Comparison of ENCODE assay signal across 25 cellular contexts in genomic region chr17:80379348-80379747, GRCh38.
"Had no signal": no experiment of that assay in that cellular context is flagged by ENCODE, and none has a peak within 500 bp of the region (broad histone marks: within the 10 kb centered on the region; RNA-seq: fewer than 3 reads in every experiment).

No MANE protein-coding gene starts in this region.

- H3K27me3 Mint-ChIP-seq: activated B cell treated with CpG ODN at 0.5 μM for 24 hours; activated CD4-positive, alpha-beta T cell treated with anti-CD3 and anti-CD28 coated beads for 36 hours; activated CD8-positive, alpha-beta memory T cell treated with anti-CD3 and anti-CD28 coated beads, Interleukin-2, amount 10 ng/mL, durations not matched to agents 7 days and 5 days; activated CD8-positive, alpha-beta T cell treated with anti-CD3 and anti-CD28 coated beads for 36 hours; brain; T-helper 17 cell had no signal

- H3K4me1 Mint-ChIP-seq: activated B cell treated with CpG ODN at 0.5 μM for 24 hours; activated CD4-positive, alpha-beta T cell treated with anti-CD3 and anti-CD28 coated beads for 36 hours had no signal

- H3K9me3 Mint-ChIP-seq: activated B cell treated with CpG ODN at 0.5 μM for 24 hours; activated CD8-positive, alpha-beta T cell treated with anti-CD3 and anti-CD28 coated beads for 36 hours; activated naive CD4-positive, alpha-beta T cell treated with anti-CD3 and anti-CD28 coated beads for 36 hours; activated T-helper 2 cell treated with anti-CD3 and anti-CD28 coated beads, Interferon-gamma antibody, Interleukin-2, Interleukin-4, amounts not matched to agents 10 μg/mL and 5 μg/mL and 100 μg/mL, durations not matched to agents 14 hours and 24 hours and 36 hours; brain; nephron had no signal

- DNase-seq: activated B cell treated with CpG ODN at 0.5 μM for 24 hours; activated CD4-positive, alpha-beta T cell treated with anti-CD3 and anti-CD28 coated beads for 36 hours; activated CD8-positive, alpha-beta memory T cell treated with anti-CD3 and anti-CD28 coated beads, Interleukin-2, amount 10 ng/mL, durations not matched to agents 7 days and 5 days; activated CD8-positive, alpha-beta T cell treated with anti-CD3 and anti-CD28 coated beads for 36 hours; activated naive CD4-positive, alpha-beta T cell treated with anti-CD3 and anti-CD28 coated beads for 36 hours; aorta; central memory CD4-positive, alpha-beta T cell; dermis blood vessel endothelial cell; effector CD8-positive, alpha-beta T cell; foreskin melanocyte; hippocampal formation; kidney glomerular epithelial cell; left lung; mammary epithelial cell; midbrain; pancreas; psoas muscle; spleen; stimulated activated CD4-positive, alpha-beta T cell treated with anti-CD3 and anti-CD28 coated beads, Interleukin-4, amount 100 ng/mL, for 1 hour; stimulated activated naive CD4-positive, alpha-beta T cell treated with Interleukin-2 at 50 U/mL for 16 hours; SW 1271; T-helper 17 cell had no signal

- ATAC-seq: activated CD4-positive, alpha-beta T cell treated with anti-CD3 and anti-CD28 coated beads for 36 hours; activated CD8-positive, alpha-beta memory T cell treated with anti-CD3 and anti-CD28 coated beads, Interleukin-2, amount 10 ng/mL, durations not matched to agents 7 days and 5 days; activated CD8-positive, alpha-beta T cell treated with anti-CD3 and anti-CD28 coated beads for 36 hours; left lung; pancreas; psoas muscle; T-helper 17 cell had no signal

- H3K4me3 Mint-ChIP-seq: activated B cell treated with CpG ODN at 0.5 μM for 24 hours; activated CD4-positive, alpha-beta T cell treated with anti-CD3 and anti-CD28 coated beads for 36 hours; activated CD8-positive, alpha-beta memory T cell treated with anti-CD3 and anti-CD28 coated beads, Interleukin-2, amount 10 ng/mL, durations not matched to agents 7 days and 5 days; activated CD8-positive, alpha-beta T cell treated with anti-CD3 and anti-CD28 coated beads for 36 hours; activated naive CD4-positive, alpha-beta T cell treated with anti-CD3 and anti-CD28 coated beads for 36 hours; brain; nephron had no signal

- H3K27ac Mint-ChIP-seq: activated B cell treated with CpG ODN at 0.5 μM for 24 hours; activated CD4-positive, alpha-beta T cell treated with anti-CD3 and anti-CD28 coated beads for 36 hours; activated CD8-positive, alpha-beta memory T cell treated with anti-CD3 and anti-CD28 coated beads, Interleukin-2, amount 10 ng/mL, durations not matched to agents 7 days and 5 days; activated naive CD4-positive, alpha-beta T cell treated with anti-CD3 and anti-CD28 coated beads for 36 hours; activated T-helper 2 cell treated with anti-CD3 and anti-CD28 coated beads, Interferon-gamma antibody, Interleukin-2, Interleukin-4, amounts not matched to agents 10 μg/mL and 5 μg/mL and 100 μg/mL, durations not matched to agents 14 hours and 24 hours and 36 hours; nephron; T-helper 17 cell had no signal
